In the genomic region with DNA sequence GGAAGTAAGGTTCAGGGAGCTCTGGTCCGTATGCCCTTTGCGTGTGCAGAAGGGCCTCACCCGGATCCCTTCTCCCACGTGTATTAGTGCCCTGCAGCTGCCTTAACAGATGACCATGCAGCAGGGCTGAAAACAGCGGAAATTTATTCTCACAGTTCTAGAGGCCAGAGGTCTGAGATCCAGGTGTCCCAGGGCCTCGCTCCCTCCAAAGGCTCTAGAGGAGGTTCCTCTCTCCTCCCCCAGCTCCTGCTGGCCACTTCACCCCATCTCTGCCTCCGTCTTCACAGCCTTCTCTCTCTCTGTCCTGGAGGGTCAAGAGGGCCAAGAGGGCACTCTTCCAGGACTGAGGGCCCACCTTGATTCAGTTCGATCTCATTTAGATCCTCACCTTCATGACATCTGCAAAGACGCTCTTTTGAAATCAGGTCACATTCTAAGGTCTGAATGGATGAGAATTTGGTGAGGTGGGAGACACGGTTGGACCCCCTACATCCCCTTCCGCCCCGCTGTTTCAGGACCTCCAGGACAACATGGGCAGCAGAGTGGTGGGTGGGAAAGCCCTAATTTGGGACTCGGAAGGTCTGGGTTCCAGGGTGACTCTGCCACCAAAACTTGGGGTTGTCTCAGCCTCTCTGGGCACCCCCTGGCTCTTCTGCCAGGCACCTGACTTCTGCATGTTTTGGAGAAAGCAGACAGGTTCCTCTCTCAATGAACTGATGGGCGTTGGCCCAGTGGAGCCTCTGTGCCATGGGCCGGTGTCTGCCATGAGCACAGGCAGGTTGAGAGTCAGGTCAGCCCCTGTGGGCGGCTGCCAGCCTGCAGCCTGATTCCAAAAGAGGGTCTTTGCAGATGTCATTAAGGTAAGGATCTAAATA, we compare ENCODE assay signal across 14 cellular contexts.
DNase-seq lines count a peak whose midpoint lies in the region; ATAC-seq and TF ChIP-seq lines count a peak whose summit lies in the region.
"Had no signal": no experiment of that assay in that cellular context is flagged by ENCODE, and none has a peak within 500 bp of the region (broad histone marks: within the 10 kb centered on the region; RNA-seq: fewer than 3 reads in every experiment).

No MANE protein-coding gene starts in this region.

- H2AFZ ChIP-seq in SK-N-SH (ENCODE audit: low read depth) = no peak overlapping the region

- H3K27ac ChIP-seq in SK-N-SH (ENCODE audit: low read depth in 2 of 2, low read length in 1 of 2) (no peak overlapping the region), endodermal cell (ENCODE audit: low read depth, low read length) (no peak overlapping the region), sigmoid colon (no peak overlapping the region)
- H3K27ac ChIP-seq: BLaER1, dorsolateral prefrontal cortex, esophagus squamous epithelium had no signal

- H3K4me1 Mint-ChIP-seq in endodermal cell = no peaks in the 10 kb centered on the region

- H3K9me3 Mint-ChIP-seq in endodermal cell = no peaks in the 10 kb centered on the region
- H3K9me3 Mint-ChIP-seq: brain had no signal

- peaks cover 29% of the 10 kb centered on the region for H3K36me3 Mint-ChIP-seq in endodermal cell (ENCODE audit: low read depth)

- ATAC-seq in SK-N-SH treated with all-trans-retinoic acid at 6 μM for 48 hours (no peak), HG03354 (IDR thresholded peaks at IDR 0.05; ENCODE audit: poor library complexity, severe bottlenecking, unreplicated experiment) (no peak)
- ATAC-seq: right cardiac atrium had no signal

- peaks cover 2% of the 10 kb centered on the region for H3K27me3 Mint-ChIP-seq in endodermal cell (ENCODE audit: insufficient read depth)

- no peak overlapping the region for H3K4me2 ChIP-seq in SK-N-SH
- H3K4me2 ChIP-seq: BLaER1 had no signal

- CTCF ChIA-PET in SK-N-SH (lab: Yijun Ruan, JAX) = interaction anchor here (0.6 to 21.9 kb wide), 14 partner anchors 11 to 512 kb away, joined by 3 to 566 read pairs (median 4); no protein-coding TSS in a partner anchor

- H3K36me3 ChIP-seq in SK-N-SH (replicated peaks in 1 of 2; ENCODE audit: control insufficient read depth in 1 of 2, insufficient read depth in 2 of 2, low read length in 1 of 2) = peaks cover 16 to 18% of the 10 kb centered on the region in 2 experiments
- peaks cover 19% of the 10 kb centered on the region for H3K36me3 ChIP-seq in GM06990 (ENCODE audit: control insufficient read depth, insufficient read depth, low read length)
- H3K36me3 ChIP-seq in endodermal cell (ENCODE audit: control insufficient read depth, insufficient read depth, low read length) = peaks cover 32% of the 10 kb centered on the region
- H3K36me3 ChIP-seq in sigmoid colon = peaks cover 4 to 45% (median 23%) of the 10 kb centered on the region in 4 donors

- no peak for TF ChIP-seq EP300 in SK-N-SH (IDR thresholded peaks at IDR 0.05; ENCODE audit: borderline replicate concordance in 1 of 2, low read depth in 1 of 2, low read length in 1 of 2)
- no peak for TF ChIP-seq EP300 in sigmoid colon (IDR thresholded peaks at IDR 0.05)

- H3K4me3 ChIP-seq in SK-N-SH (ENCODE audit: low read depth in 2 of 2, low read length in 1 of 2) (no peak overlapping the region), GM06990 (replicated peaks; ENCODE audit: low read depth, low read length) (no peak overlapping the region), endodermal cell (ENCODE audit: low read length) (no peak overlapping the region), sigmoid colon (no peak overlapping the region)
- H3K4me3 ChIP-seq: BLaER1, dorsolateral prefrontal cortex, esophagus squamous epithelium had no signal

- no peak overlapping the region for H3K9ac ChIP-seq in SK-N-SH
- no peak overlapping the region for H3K9ac ChIP-seq in endodermal cell (ENCODE audit: extremely low read depth, low read length, poor library complexity, severe bottlenecking)
- H3K9ac ChIP-seq: BLaER1 had no signal

- no peaks in the 10 kb centered on the region for H3K9me2 ChIP-seq in SK-N-SH

- intact Hi-C loops in sigmoid colon (cut with DNase I) = no loop called here

- no peak for TF ChIP-seq POLR2A in sigmoid colon (IDR thresholded peaks at IDR 0.05)

- H3K27me3 ChIP-seq in SK-N-SH (ENCODE audit: insufficient read depth) (no peaks in the 10 kb centered on the region), GM06990 (replicated peaks; ENCODE audit: control insufficient read depth, insufficient read depth, low read length) (no peaks in the 10 kb centered on the region), endodermal cell (ENCODE audit: control insufficient read depth, insufficient read depth, low read length, poor library complexity, severe bottlenecking) (no peaks in the 10 kb centered on the region), sigmoid colon (no peaks in the 10 kb centered on the region)
- H3K27me3 ChIP-seq: BLaER1, dorsolateral prefrontal cortex, esophagus squamous epithelium had no signal

- WGBS in SK-N-SH (ENCODE audit: low lambda C conversion rate) = 91% methylated on average over 16 of the region's 16 CpGs
- WGBS in endodermal cell (ENCODE audit: insufficient coverage in 1 of 2, insufficient read length in 1 of 2), 2 experiments = 93 to 98% methylated on average over 7 to 16 of the region's 16 CpGs
- WGBS in sigmoid colon, 2 donors = 89 to 92% methylated on average over 16 of the region's 16 CpGs

- no peak for TF ChIP-seq CTCF in SK-N-SH (IDR thresholded peaks at IDR 0.05)
- TF ChIP-seq CTCF in GM06990 (IDR thresholded peaks at IDR 0.05; ENCODE audit: insufficient read depth, low read length, poor library complexity, severe bottlenecking) = no peak
- no peak for TF ChIP-seq CTCF in endodermal cell (conservative IDR thresholded peaks at IDR 0.05)
- TF ChIP-seq CTCF in sigmoid colon (IDR thresholded peaks at IDR 0.05) = no peak

- POLR2A ChIA-PET in SK-N-SH (lab: Yijun Ruan, JAX) = no interaction called here

- H3F3A ChIP-seq in SK-N-SH (replicated peaks; ENCODE audit: insufficient read depth) = peaks cover 5% of the 10 kb centered on the region

- H3K4me3 Mint-ChIP-seq in endodermal cell = no peak overlapping the region
- H3K4me3 Mint-ChIP-seq: brain had no signal

- H3K9me3 ChIP-seq in SK-N-SH (no peaks in the 10 kb centered on the region), endodermal cell (ENCODE audit: control insufficient read depth, low read length) (no peaks in the 10 kb centered on the region), sigmoid colon (no peaks in the 10 kb centered on the region)
- H3K9me3 ChIP-seq: BLaER1, esophagus squamous epithelium had no signal

- H3K4me1 ChIP-seq in SK-N-SH (ENCODE audit: control insufficient read depth in 1 of 2, insufficient read depth in 2 of 2, low read depth in 1 of 2, low read length in 1 of 2) = peaks cover 0 to 9% of the 10 kb centered on the region in 2 experiments; a peak in 1 of 4 replicates
- H3K4me1 ChIP-seq in endodermal cell (ENCODE audit: control insufficient read depth, insufficient read depth, low read length) = no peaks in the 10 kb centered on the region
- no peaks in the 10 kb centered on the region for H3K4me1 ChIP-seq in sigmoid colon
- H3K4me1 ChIP-seq: BLaER1 had no signal

- DNase-seq in SK-N-SH = peak; percentile 27
- peak; percentile 9 for DNase-seq in GM06990 (ENCODE audit: extremely low read depth, insufficient read length)
- peak; percentile 51 for DNase-seq in endodermal cell
- DNase-seq in sigmoid colon = peak; percentile 53
- no peak for DNase-seq in OCI-M2 (lab: John Stamatoyannopoulos, UW; ENCODE audit: unreplicated experiment)
- no peak for DNase-seq in DMS153 treated with DMSO at 0.1 percent for 48 hours (lab: John Stamatoyannopoulos, UW; ENCODE audit: unreplicated experiment)
- DNase-seq: esophagus squamous epithelium, NCI-H187 treated with DMSO at 0.1 percent for 48 hours had no signal

- TF ChIP-seq RAD21 in SK-N-SH (IDR thresholded peaks at IDR 0.05; ENCODE audit: low read length) = no peak

- H3K27ac Mint-ChIP-seq in endodermal cell = no peak overlapping the region

- no peaks in the 10 kb centered on the region for H4K20me1 ChIP-seq in SK-N-SH (ENCODE audit: insufficient read depth)

- no peaks in the 10 kb centered on the region for H3K79me2 ChIP-seq in SK-N-SH (ENCODE audit: insufficient read depth)

TF ChIP-seq in SK-N-SH, 30 proteins besides CTCF, POLR2A, EP300 and RAD21 (continues in another document):
- TF ChIP-seq FOSL2 (IDR thresholded peaks at IDR 0.05; ENCODE audit: borderline replicate concordance, low read depth) (no peak), TAF1 (IDR thresholded peaks at IDR 0.05; ENCODE audit: borderline replicate concordance, low read depth, low read length) (no peak)
- TF ChIP-seq, protein P1, sequence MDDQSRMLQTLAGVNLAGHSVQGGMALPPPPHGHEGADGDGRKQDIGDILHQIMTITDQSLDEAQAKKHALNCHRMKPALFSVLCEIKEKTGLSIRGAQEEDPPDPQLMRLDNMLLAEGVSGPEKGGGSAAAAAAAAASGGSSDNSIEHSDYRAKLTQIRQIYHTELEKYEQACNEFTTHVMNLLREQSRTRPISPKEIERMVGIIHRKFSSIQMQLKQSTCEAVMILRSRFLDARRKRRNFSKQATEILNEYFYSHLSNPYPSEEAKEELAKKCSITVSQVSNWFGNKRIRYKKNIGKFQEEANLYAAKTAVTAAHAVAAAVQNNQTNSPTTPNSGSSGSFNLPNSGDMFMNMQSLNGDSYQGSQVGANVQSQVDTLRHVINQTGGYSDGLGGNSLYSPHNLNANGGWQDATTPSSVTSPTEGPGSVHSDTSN (IDR thresholded peaks at IDR 0.05) = no peak

TF ChIP-seq in SK-N-SH treated with all-trans-retinoic acid at 6 μM for 48 hours, 23 proteins besides CTCF, POLR2A, EP300 and RAD21 (continues in another document):
- TF ChIP-seq ZNF8 (CRISPR knock-in tag; IDR thresholded peaks at IDR 0.05) = no peak
- TF ChIP-seq CSDC2 (CRISPR knock-in tag; IDR thresholded peaks at IDR 0.05) = no peak
- no peak for TF ChIP-seq OSR1 (CRISPR knock-in tag; IDR thresholded peaks at IDR 0.05)
- TF ChIP-seq, protein P2, sequence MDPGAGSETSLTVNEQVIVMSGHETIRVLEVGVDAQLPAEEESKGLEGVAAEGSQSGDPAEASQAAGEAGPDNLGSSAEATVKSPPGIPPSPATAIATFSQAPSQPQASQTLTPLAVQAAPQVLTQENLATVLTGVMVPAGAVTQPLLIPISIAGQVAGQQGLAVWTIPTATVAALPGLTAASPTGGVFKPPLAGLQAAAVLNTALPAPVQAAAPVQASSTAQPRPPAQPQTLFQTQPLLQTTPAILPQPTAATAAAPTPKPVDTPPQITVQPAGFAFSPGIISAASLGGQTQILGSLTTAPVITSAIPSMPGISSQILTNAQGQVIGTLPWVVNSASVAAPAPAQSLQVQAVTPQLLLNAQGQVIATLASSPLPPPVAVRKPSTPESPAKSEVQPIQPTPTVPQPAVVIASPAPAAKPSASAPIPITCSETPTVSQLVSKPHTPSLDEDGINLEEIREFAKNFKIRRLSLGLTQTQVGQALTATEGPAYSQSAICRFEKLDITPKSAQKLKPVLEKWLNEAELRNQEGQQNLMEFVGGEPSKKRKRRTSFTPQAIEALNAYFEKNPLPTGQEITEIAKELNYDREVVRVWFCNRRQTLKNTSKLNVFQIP (CRISPR knock-in tag; IDR thresholded peaks at IDR 0.05; ENCODE audit: borderline replicate concordance, low read depth) = no peak
- TF ChIP-seq TOX (CRISPR knock-in tag; IDR thresholded peaks at IDR 0.05; ENCODE audit: borderline replicate concordance) = no peak
- TF ChIP-seq GLIS3 (CRISPR knock-in tag; IDR thresholded peaks at IDR 0.05) = no peak
- no peak for TF ChIP-seq RARB (CRISPR knock-in tag; IDR thresholded peaks at IDR 0.05)

Comparison
In these comparisons a context has a peak if more than half of its experiments do, and no peak if none do; other contexts are left out.
1. DNase-seq: peak in SK-N-SH (single experiment), GM06990 (single experiment), endodermal cell (single experiment) and sigmoid colon (single experiment); none in OCI-M2 (single experiment) and DMS153 treated with DMSO at 0.1 percent for 48 hours (single experiment).